29 cellular contexts compared by ENCODE assay signal in the genomic region with DNA sequence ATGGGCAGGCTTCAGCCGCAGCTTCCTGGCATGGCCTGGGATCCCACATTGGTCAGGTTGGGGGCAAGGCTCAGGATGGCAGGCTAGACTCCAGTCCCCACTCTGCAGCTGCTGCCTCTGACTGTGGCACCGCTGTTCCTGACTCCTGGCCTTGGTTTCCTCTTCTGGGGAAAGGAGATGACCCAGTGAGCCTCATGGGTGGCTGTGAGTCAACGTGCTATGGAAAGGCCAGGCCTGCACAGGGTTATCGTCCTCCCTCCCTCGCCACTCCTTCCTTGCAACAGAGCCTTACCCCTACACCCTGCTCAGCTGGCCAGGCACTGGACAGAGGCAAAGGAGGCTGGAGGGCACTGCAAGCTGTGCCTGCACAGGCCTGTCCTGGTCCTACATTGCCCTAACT. TPM values are rescaled to one million over a fixed set of nuclear protein-coding genes. Genes with fewer than 3 reads are reported as not detected.
"Had no signal": no experiment of that assay in that cellular context is flagged by ENCODE, and none has a peak within 500 bp of the region (broad histone marks: within the 10 kb centered on the region; RNA-seq: fewer than 3 reads in every experiment).

No MANE protein-coding gene starts in this region.

- H3K27ac ChIP-seq: ascending aorta, cardiac muscle cell, colonic mucosa, gastrocnemius medialis, parathyroid adenoma, right atrium auricular region, suprapubic skin, tibial artery, VCaP had no signal

- H3K79me2 ChIP-seq: parathyroid adenoma had no signal

- H2AFZ ChIP-seq: parathyroid adenoma had no signal

- H3K9me3 ChIP-seq: ascending aorta, colonic mucosa, gastrocnemius medialis, mucosa of descending colon, right atrium auricular region, suprapubic skin, tibial artery had no signal

- H3K4me3 ChIP-seq: ascending aorta, cardiac muscle cell, colonic mucosa, gastrocnemius medialis, mucosa of descending colon, right atrium auricular region, suprapubic skin, tibial artery had no signal

- H3K36me3 ChIP-seq: ascending aorta, cardiac muscle cell, colonic mucosa, gastrocnemius medialis, right atrium auricular region, suprapubic skin, tibial artery had no signal

- DNase-seq: activated CD4-positive, alpha-beta T cell treated with anti-CD3 and anti-CD28 coated beads for 48 hours; activated CD4-positive, alpha-beta T cell treated with anti-CD3 and anti-CD28 coated beads, Interleukin-2, amount 50 U/mL, for 48 hours; activated CD8-positive, alpha-beta memory T cell treated with anti-CD3 and anti-CD28 coated beads, Interleukin-2, amount 50 U/mL, for 4 hours; activated gamma-delta T cell; activated naive CD4-positive, alpha-beta T cell treated with anti-CD3 and anti-CD28 coated beads, Interleukin-2, amount 10 ng/mL, durations not matched to agents 7 days and 5 days; activated naive CD8-positive, alpha-beta T cell treated with anti-CD3 and anti-CD28 coated beads, Interleukin-2, amount 10 ng/mL, durations not matched to agents 7 days and 5 days; activated T-cell treated with anti-CD3 and anti-CD28 coated beads, Interleukin-2, amount 50 U/mL, for 1 hour; cerebellar nuclear complex; colonic mucosa; effector memory CD4-positive, alpha-beta T cell; gastrocnemius medialis; glutamatergic neuron; mesendoderm; mucosa of descending colon; naive B cell; nephron progenitor cell; occipital lobe; stimulated activated CD4-positive, alpha-beta T cell treated with anti-CD3 and anti-CD28 coated beads, Interleukin-15, amount 100 ng/mL, for 24 hours; stimulated activated CD4-positive, alpha-beta T cell treated with anti-CD3 and anti-CD28 coated beads, Interleukin-2, amount 100 ng/mL, for 24 hours; stimulated activated naive CD4-positive, alpha-beta T cell had no signal

- H3K9ac ChIP-seq: parathyroid adenoma had no signal

- ATAC-seq: activated CD4-positive, CD25-positive, alpha-beta regulatory T cell treated with anti-CD3 and anti-CD28 coated beads, Interleukin-2, amount 50 U/mL, for 24 hours; mucosa of descending colon had no signal

- H3K4me1 ChIP-seq: ascending aorta, colonic mucosa, gastrocnemius medialis, right atrium auricular region, suprapubic skin had no signal

- H3K27me3 ChIP-seq: ascending aorta, cardiac muscle cell, colonic mucosa, gastrocnemius medialis, right atrium auricular region, suprapubic skin, tibial artery had no signal

RNA-seq across cellular contexts. Expression of a gene that starts 36.1 kb away (rescaled TPM):
- total RNA-seq: activated CD8-positive, alpha-beta memory T cell treated with anti-CD3 and anti-CD28 coated beads for 36 hours had no signal
